Comparison of ENCODE assay signal across 6 cellular contexts in the genomic region with DNA sequence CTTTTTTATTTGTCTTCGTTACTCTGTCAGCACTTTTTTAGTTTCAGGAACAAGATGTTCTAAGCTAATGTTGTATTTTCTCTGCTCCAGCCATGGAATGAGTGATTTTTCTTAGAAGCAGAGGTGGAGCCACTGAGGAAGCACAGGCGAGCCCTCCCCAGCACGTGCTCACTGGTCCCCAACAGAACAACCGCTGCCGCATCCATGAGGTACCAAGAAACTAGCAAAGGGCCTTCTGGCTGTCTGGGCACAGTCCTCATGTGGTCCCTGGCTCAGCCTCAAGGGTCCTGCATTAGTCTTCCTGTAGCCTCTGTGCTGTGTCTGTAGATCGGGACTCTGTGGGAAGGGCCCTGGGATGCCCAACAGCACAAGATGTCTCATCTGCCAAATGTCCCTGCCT.
A peak's percentile ranks its signal among the peaks of the same experiment; 100 is the strongest.
DNase-seq lines count a peak whose midpoint lies in the region; ATAC-seq and TF ChIP-seq lines count a peak whose summit lies in the region.
"Not testable (repeated sequence)": the region's sequence is repeated elsewhere in the genome, so short reads cannot be mapped to it uniquely, and the experiment has no call there.

No MANE protein-coding gene starts in this region.

- H3K36me3 Mint-ChIP-seq in chondrocyte (ENCODE audit: low read depth), result not testable (repeated sequence)

- H3K36me3 ChIP-seq in lower lobe of right lung, result not testable (repeated sequence)

- not testable (repeated sequence) for H3K4me1 Mint-ChIP-seq in chondrocyte (ENCODE audit: low read depth)

- not testable (repeated sequence) for H3K27me3 Mint-ChIP-seq in chondrocyte (ENCODE audit: low read depth)

- not testable (repeated sequence) for H3K9me3 ChIP-seq in right cardiac atrium (ENCODE audit: control insufficient read depth, low read length); lower lobe of right lung

- H3K4me1 ChIP-seq in right cardiac atrium (ENCODE audit: control insufficient read depth, insufficient read depth, low read length); lower lobe of right lung: not testable (repeated sequence)

- TF ChIP-seq CTCF in chondrocyte (IDR thresholded peaks at IDR 0.05); lower lobe of right lung (IDR thresholded peaks at IDR 0.05): not testable (repeated sequence)

- WGBS in right cardiac atrium, result 92% methylated on average over 4 of the region's 6 CpGs

- H3K9me3 Mint-ChIP-seq in chondrocyte (ENCODE audit: low read depth), result not testable (repeated sequence)

- ATAC-seq in right cardiac atrium, lower lobe of right lung: not testable (repeated sequence)

- not testable (repeated sequence) for H3K27me3 ChIP-seq in right cardiac atrium (ENCODE audit: control insufficient read depth, insufficient read depth); lower lobe of right lung (ENCODE audit: low read depth)

- H3K4me3 ChIP-seq in right cardiac atrium (ENCODE audit: low read length); lower lobe of right lung: not testable (repeated sequence)

- DNase-seq in activated CD4-positive, CD25-positive, alpha-beta regulatory T cell treated with anti-CD3 and anti-CD28 coated beads, Interleukin-2, amount 50 U/mL, for 72 hours, result peak; percentile 19
- peak; percentile 29 for DNase-seq in chondrocyte (ENCODE audit: low spot score)
- DNase-seq in right cardiac atrium, result peak in 2 of 3 donors; percentile 11
- DNase-seq in lower lobe of right lung, result peak; percentile 11
- DNase-seq in posterior vena cava (ENCODE audit: low spot score), result peak; percentile 70
- peak; percentile 0 for DNase-seq in stimulated activated CD4-positive, alpha-beta T cell treated with anti-CD3 and anti-CD28 coated beads, Interleukin-4, amount 100 ng/mL, for 1 hour

- not testable (repeated sequence) for H3K4me3 Mint-ChIP-seq in chondrocyte (ENCODE audit: unreplicated experiment)

- not testable (repeated sequence) for H3K27ac Mint-ChIP-seq in chondrocyte (ENCODE audit: unreplicated experiment)

- intact Hi-C loops in right cardiac atrium (cut with DNase I); lower lobe of right lung (cut with DNase I); posterior vena cava (cut with DNase I): not testable (repeated sequence)

- not testable (repeated sequence) for H3K27ac ChIP-seq in right cardiac atrium (ENCODE audit: low read length); lower lobe of right lung

Comparison
In these comparisons a context has a peak if more than half of its experiments do, and no peak if none do; other contexts are left out.
1. DNase-seq: peak in every context shown above with its lines; median percentile 70 in posterior vena cava; 29 in chondrocyte; 19 in activated CD4-positive, CD25-positive, alpha-beta regulatory T cell treated with anti-CD3 and anti-CD28 coated beads, Interleukin-2, amount 50 U/mL, for 72 hours; 11 in right cardiac atrium; 11 in lower lobe of right lung; 0 in stimulated activated CD4-positive, alpha-beta T cell treated with anti-CD3 and anti-CD28 coated beads, Interleukin-4, amount 100 ng/mL, for 1 hour.